Comparison of ENCODE assay signal across 17 cellular contexts in genomic region chr9:35836595-35836994, GRCh38. TPM values are rescaled to one million over a fixed set of nuclear protein-coding genes. Genes with fewer than 3 reads are reported as not detected.
A peak's percentile ranks its signal among the peaks of the same experiment; 100 is the strongest.
DNase-seq lines count a peak whose midpoint lies in the region; ATAC-seq and TF ChIP-seq lines count a peak whose summit lies in the region.
"Had no signal": no experiment of that assay in that cellular context is flagged by ENCODE, and none has a peak within 500 bp of the region (broad histone marks: within the 10 kb centered on the region; RNA-seq: fewer than 3 reads in every experiment).

No MANE protein-coding gene starts in this region.

- no peak for ATAC-seq in Right ventricle myocardium superior (ENCODE audit: poor library complexity)
- ATAC-seq in GM19463 (IDR thresholded peaks at IDR 0.05; ENCODE audit: unreplicated experiment), result no peak
- ATAC-seq: A549 had no signal

- H3K9me3 Mint-ChIP-seq in activated naive CD4-positive, alpha-beta T cell treated with anti-CD3 and anti-CD28 coated beads, Interleukin-2, amount 10 ng/mL, durations not matched to agents 7 days and 5 days, result no peaks in the 10 kb centered on the region
- H3K9me3 Mint-ChIP-seq: CD4-positive, alpha-beta memory T cell had no signal

- no peak for TF ChIP-seq CTCF in hepatocyte (IDR thresholded peaks at IDR 0.05; ENCODE audit: poor library complexity)
- no peak for TF ChIP-seq CTCF in sigmoid colon (IDR thresholded peaks at IDR 0.05)

- H2AFZ ChIP-seq in hepatocyte, result no peak overlapping the region

- H3K4me2 ChIP-seq in hepatocyte, result no peak overlapping the region
- H3K4me2 ChIP-seq: A549 had no signal

- H3K4me3 ChIP-seq in hepatocyte, result no peak overlapping the region
- H3K4me3 ChIP-seq in sigmoid colon, result no peak overlapping the region
- H3K4me3 ChIP-seq: A549 had no signal

- no peaks in the 10 kb centered on the region for H3K36me3 Mint-ChIP-seq in activated naive CD4-positive, alpha-beta T cell treated with anti-CD3 and anti-CD28 coated beads, Interleukin-2, amount 10 ng/mL, durations not matched to agents 7 days and 5 days
- H3K36me3 Mint-ChIP-seq: CD4-positive, alpha-beta memory T cell had no signal

- no peak overlapping the region for H3K4me3 Mint-ChIP-seq in activated naive CD4-positive, alpha-beta T cell treated with anti-CD3 and anti-CD28 coated beads, Interleukin-2, amount 10 ng/mL, durations not matched to agents 7 days and 5 days
- H3K4me3 Mint-ChIP-seq: CD4-positive, alpha-beta memory T cell had no signal

- CTCF ChIA-PET in activated naive CD4-positive, alpha-beta T cell treated with anti-CD3 and anti-CD28 coated beads, Interleukin-2, amount 10 ng/mL, durations not matched to agents 7 days and 5 days (lab: Charles Lee), result interaction anchor here (0.7 to 2.7 kb wide), 7 partner anchors 10 to 69 kb away, joined by 3 to 12 read pairs (median 7); no protein-coding TSS in a partner anchor

- no peaks in the 10 kb centered on the region for H4K20me1 ChIP-seq in hepatocyte (ENCODE audit: insufficient read depth, poor library complexity, severe bottlenecking)

- no peaks in the 10 kb centered on the region for H3K27me3 ChIP-seq in hepatocyte
- H3K27me3 ChIP-seq in sigmoid colon, result no peaks in the 10 kb centered on the region

- H3K9me3 ChIP-seq in hepatocyte (ENCODE audit: low read depth) (no peaks in the 10 kb centered on the region), sigmoid colon (no peaks in the 10 kb centered on the region)
- H3K9me3 ChIP-seq: A549 had no signal

- H3K9me2 ChIP-seq in hepatocyte (replicated peaks; ENCODE audit: insufficient read depth), result no peaks in the 10 kb centered on the region

- DNase-seq in cardiac septum (ENCODE audit: low spot score), result peak; percentile 66
- DNase-seq in Right ventricle myocardium superior, result no peak
- no peak for DNase-seq in hepatocyte (ENCODE audit: low spot score)
- peak; percentile 40 for DNase-seq in sigmoid colon
- no peak for DNase-seq in activated naive CD4-positive, alpha-beta T cell treated with anti-CD3 and anti-CD28 coated beads, Interleukin-2, amount 10 ng/mL, durations not matched to agents 7 days and 5 days
- no peak for DNase-seq in SW 1271 (lab: John Stamatoyannopoulos, UW)
- DNase-seq: AML-193; CD4-positive, alpha-beta memory T cell; DMS79 treated with DMSO at 0.1 percent for 48 hours; HCEC 1CT had no signal

- peaks cover 15% of the 10 kb centered on the region for H3K27me3 Mint-ChIP-seq in activated naive CD4-positive, alpha-beta T cell treated with anti-CD3 and anti-CD28 coated beads, Interleukin-2, amount 10 ng/mL, durations not matched to agents 7 days and 5 days
- H3K27me3 Mint-ChIP-seq: CD4-positive, alpha-beta memory T cell had no signal

- H3K27ac Mint-ChIP-seq in activated naive CD4-positive, alpha-beta T cell treated with anti-CD3 and anti-CD28 coated beads, Interleukin-2, amount 10 ng/mL, durations not matched to agents 7 days and 5 days, result no peak overlapping the region

- H3K27ac ChIP-seq in hepatocyte (peak overlapping the region; percentile 6), sigmoid colon (no peak overlapping the region)
- H3K27ac ChIP-seq: A549, HL-60 had no signal

- TF ChIP-seq EP300 in sigmoid colon (IDR thresholded peaks at IDR 0.05), result no peak

- peaks cover 8% of the 10 kb centered on the region for H3K4me1 Mint-ChIP-seq in activated naive CD4-positive, alpha-beta T cell treated with anti-CD3 and anti-CD28 coated beads, Interleukin-2, amount 10 ng/mL, durations not matched to agents 7 days and 5 days

- 96% methylated on average over 5 of the region's 5 CpGs for WGBS in hepatocyte (ENCODE audit: low lambda C conversion rate, missing lambda C conversion rate)
- 96% methylated on average over 5 of the region's 5 CpGs for WGBS in sigmoid colon, 2 donors

- peaks cover 38% of the 10 kb centered on the region for H3K4me1 ChIP-seq in hepatocyte (ENCODE audit: insufficient read depth)
- peaks cover 0 to 15% (median 11%) of the 10 kb centered on the region in 4 donors for H3K4me1 ChIP-seq in sigmoid colon
- H3K4me1 ChIP-seq: A549 had no signal

- no peak for TF ChIP-seq POLR2A in sigmoid colon (IDR thresholded peaks at IDR 0.05)

- H3K79me2 ChIP-seq in hepatocyte, result peaks cover 16% of the 10 kb centered on the region

- H3K36me3 ChIP-seq in hepatocyte (replicated peaks; ENCODE audit: insufficient read depth, low read depth), result no peaks in the 10 kb centered on the region
- peaks cover 0 to 11% (median 0%) of the 10 kb centered on the region in 4 donors for H3K36me3 ChIP-seq in sigmoid colon

- intact Hi-C loops in cardiac septum (cut with DNase I) (loop anchor here (5.0 kb wide), 1 partner anchor 36 kb away; the partner anchor contains the start of gene OR13J1), Right ventricle myocardium superior (cut with DNase I) (no loop called here), sigmoid colon (cut with DNase I) (no loop called here)

RNA-seq across cellular contexts. Expression of gene TMEM8B, which starts 7.6 kb away (rescaled TPM):
- total RNA-seq in cardiac septum (22.0 TPM), Right ventricle myocardium superior (13.3 TPM), hepatocyte (7.5 and 12.3 TPM in 2 replicates), sigmoid colon (10 to 100 TPM in 1 of 4 donors, 1 to 10 TPM in 3; 6.4 to 12.5 (median 8.4) TPM)
- polyA plus RNA-seq in hepatocyte (13.4 and 14.6 TPM in 2 replicates), sigmoid colon (1 to 10 TPM; 3.5 to 9.5 (median 4.2) TPM)

RNA-seq across cellular contexts. Expression of gene FAM221B, which starts 8.1 kb away (rescaled TPM):
- total RNA-seq in cardiac septum (not detected), Right ventricle myocardium superior (not detected), hepatocyte (not detected in 2 replicates), sigmoid colon (not detected)
- polyA plus RNA-seq in hepatocyte (0.26 TPM in 1 of 2 replicates, not detected in the other), sigmoid colon (under 1 TPM in 1 of 3 donors, not detected in 2; 0.03 TPM)
- total RNA-seq: CD4-positive, alpha-beta memory T cell; H4; HT1080 had no signal
- polyA plus RNA-seq: A549; BJ; CD4-positive, alpha-beta memory T cell had no signal

RNA-seq across cellular contexts. Expression of gene HINT2, which starts 21.8 kb away (rescaled TPM):
- total RNA-seq in cardiac septum, result 57.6 TPM
- total RNA-seq in Right ventricle myocardium superior, result 82.9 TPM
- total RNA-seq in hepatocyte, result 31.9 and 45.7 TPM in 2 replicates
- polyA plus RNA-seq in hepatocyte, result 81.4 and 87.3 TPM in 2 replicates
- 10 to 100 TPM; 23.5 to 42.8 (median 36.2) TPM for total RNA-seq in sigmoid colon
- polyA plus RNA-seq in sigmoid colon, result 100 to 1,000 TPM in 2 of 3 donors, 10 to 100 TPM in 1; 85.8 to 125 (median 112) TPM

RNA-seq across cellular contexts. Expression of gene SPAG8, which starts 24.5 kb away (rescaled TPM):
- total RNA-seq in cardiac septum (3.5 TPM), Right ventricle myocardium superior (1.8 TPM), hepatocyte (0.10 and 1.4 TPM in 2 replicates), sigmoid colon (1 to 10 TPM; 1.4 to 2.8 (median 2.4) TPM)
- polyA plus RNA-seq in hepatocyte (0.55 and 0.63 TPM in 2 replicates), sigmoid colon (1 to 10 TPM in 1 of 3 donors, not detected in 2; 1.1 TPM)

RNA-seq across cellular contexts. Expression of gene OR13J1, which starts 33.6 kb away (rescaled TPM):
- not detected for total RNA-seq in cardiac septum
- total RNA-seq in Right ventricle myocardium superior, result not detected
- not detected in 2 replicates for total RNA-seq in hepatocyte
- not detected in 2 replicates for polyA plus RNA-seq in hepatocyte
- total RNA-seq in sigmoid colon, result not detected
- not detected for polyA plus RNA-seq in sigmoid colon
- total RNA-seq: CD4-positive, alpha-beta memory T cell; H4; HT1080 had no signal
- polyA plus RNA-seq: A549; BJ; CD14-positive monocyte; CD4-positive, alpha-beta memory T cell had no signal

Comparison
In these comparisons a context has a peak if more than half of its experiments do, and no peak if none do; other contexts are left out.
1. DNase-seq: peak in cardiac septum (single experiment) and sigmoid colon (single experiment); none in Right ventricle myocardium superior (single experiment), hepatocyte (single experiment), activated naive CD4-positive, alpha-beta T cell treated with anti-CD3 and anti-CD28 coated beads, Interleukin-2, amount 10 ng/mL, durations not matched to agents 7 days and 5 days (single experiment) and SW 1271 (0 of 2).